In the genomic region with DNA sequence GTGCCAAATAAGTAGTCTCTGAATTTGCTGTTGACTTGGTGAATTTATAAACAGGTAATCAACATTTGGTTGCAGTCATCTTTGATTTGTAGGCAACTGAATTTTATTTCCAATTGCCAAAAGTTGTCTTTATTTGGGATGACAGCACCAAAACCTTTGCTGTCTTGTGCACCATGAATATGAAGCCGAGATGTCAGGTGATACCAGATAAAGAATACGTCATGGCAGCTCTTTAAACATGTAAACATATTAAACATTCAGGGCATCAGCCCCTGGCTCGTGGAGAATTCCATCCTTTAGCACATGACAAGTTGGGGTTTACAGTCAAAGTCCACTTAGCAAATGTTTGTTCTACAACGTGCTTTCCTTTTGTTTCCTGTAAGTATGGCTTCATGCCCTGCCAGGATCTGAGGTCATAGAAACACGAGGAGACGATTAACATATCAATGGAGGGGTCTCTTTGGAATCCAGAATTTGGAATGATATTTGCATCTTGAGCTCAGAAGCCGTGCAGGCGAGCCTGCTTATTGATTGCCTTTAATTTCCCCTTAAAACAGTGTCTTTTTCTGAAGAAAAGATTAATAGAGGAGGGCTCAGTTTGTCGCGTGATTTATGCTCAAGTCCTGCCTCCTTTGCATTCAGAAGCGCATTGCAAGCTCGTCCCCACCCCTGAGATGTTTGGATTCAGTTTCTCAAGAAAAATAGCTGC, we compare ENCODE assay signal across 9 cellular contexts.
DNase-seq lines count a peak whose midpoint lies in the region; ATAC-seq, FAIRE-seq and TF ChIP-seq lines count a peak whose summit lies in the region.
"Had no signal": no experiment of that assay in that cellular context is flagged by ENCODE, and none has a peak within 500 bp of the region (broad histone marks: within the 10 kb centered on the region; RNA-seq: fewer than 3 reads in every experiment).

No MANE protein-coding gene starts in this region.

- intact Hi-C loops in HepG2 (cut with micrococcal nuclease; ENCODE audit: unreplicated experiment) (loop anchor here (1.0 to 2.0 kb wide), 3 partner anchors 9 to 185 kb away; no protein-coding TSS in a partner anchor), uterus (cut with DNase I; ENCODE audit: low total_unique reads) (no loop called here)

- TF ChIP-seq RAD21 in HepG2 (CRISPR knock-in tag; IDR thresholded peaks at IDR 0.05): 0 out of 2 replicates have a peak, but pooled peaks have one; percentile 15

- H3K4me2 ChIP-seq in Loucy (ENCODE audit: low read depth, low read length, poor library complexity, severe bottlenecking): no peak overlapping the region
- H3K4me2 ChIP-seq in HepG2 (ENCODE audit: low read depth, low read length): peak overlapping the region; percentile 46

- peak; percentile 95 for ATAC-seq in HepG2
- ATAC-seq in GM18870 (IDR thresholded peaks at IDR 0.05; ENCODE audit: unreplicated experiment): no peak

- POLR2A ChIA-PET in HepG2 (lab: Yijun Ruan, JAX): interaction anchor here (0.8 to 4.1 kb wide), 27 partner anchors 9 to 431 kb away, joined by 3 to 51 read pairs (median 8); a partner anchor contains a TSS

- no peaks in the 10 kb centered on the region for H3K27me3 ChIP-seq in ACC112 (ENCODE audit: insufficient read depth, low read length)
- H3K27me3 ChIP-seq in Loucy (ENCODE audit: insufficient read depth, low read length, poor library complexity, severe bottlenecking): no peaks in the 10 kb centered on the region
- no peaks in the 10 kb centered on the region for H3K27me3 ChIP-seq in HepG2 (ENCODE audit: control insufficient read depth in 1 of 2, insufficient read depth in 2 of 2, low read length in 2 of 2)
- no peaks in the 10 kb centered on the region for H3K27me3 ChIP-seq in uterus

- H3K9me3 ChIP-seq in Loucy (ENCODE audit: insufficient read depth, low read depth, low read length) (no peaks in the 10 kb centered on the region), HepG2 (ENCODE audit: low read length) (no peaks in the 10 kb centered on the region), uterus (no peaks in the 10 kb centered on the region)

- peak overlapping the region; percentile 22; the same call in 1 of the 2 replicates for H3K4me3 ChIP-seq in ACC112 (ENCODE audit: low read depth, low read length)
- no peak overlapping the region for H3K4me3 ChIP-seq in Loucy (ENCODE audit: low read length, poor library complexity, severe bottlenecking)
- H3K4me3 ChIP-seq in HepG2 (replicated peaks in 1 of 3; ENCODE audit: insufficient read depth in 1 of 3, low read depth in 2 of 3, low read length in 3 of 3): no peak overlapping the region; a peak in 1 of 6 replicates
- H3K4me3 ChIP-seq in uterus: no peak overlapping the region

- peak; percentile 92 for FAIRE-seq in HepG2 (lab: Jason Lieb, UNC)

- TF ChIP-seq CTCF in Loucy (conservative IDR thresholded peaks at IDR 0.05; ENCODE audit: low read length) (no peak), HepG2 (CRISPR knock-in tag; IDR thresholded peaks at IDR 0.05) (no peak), uterus (IDR thresholded peaks at IDR 0.05) (no peak)

- WGBS in HepG2 (ENCODE audit: low lambda C conversion rate): 17% methylated on average over 12 of the region's 12 CpGs

- H3K36me3 ChIP-seq in ACC112 (ENCODE audit: insufficient read depth, low read length) (no peaks in the 10 kb centered on the region), Loucy (ENCODE audit: insufficient read depth, low read length) (no peaks in the 10 kb centered on the region), HepG2 (replicated peaks in 1 of 2; ENCODE audit: control insufficient read depth in 1 of 2, insufficient read depth in 2 of 2, low read length in 2 of 2) (no peaks in the 10 kb centered on the region), uterus (no peaks in the 10 kb centered on the region)

- H3F3A ChIP-seq in Loucy (ENCODE audit: low read depth): no peaks in the 10 kb centered on the region

- no peak overlapping the region for H3K27ac ChIP-seq in ACC112 (ENCODE audit: low read depth, low read length)
- peak overlapping the region; percentile 89 for H3K27ac ChIP-seq in HepG2 (ENCODE audit: extremely low read length, insufficient read depth, low read length)
- no peak overlapping the region for H3K27ac ChIP-seq in uterus

- no peaks in the 10 kb centered on the region for H3K9me2 ChIP-seq in Loucy (replicated peaks; ENCODE audit: low read depth, low read length)

- no peaks in the 10 kb centered on the region for H4K20me1 ChIP-seq in Loucy (ENCODE audit: insufficient read depth, low read length, poor library complexity, severe bottlenecking)
- no peaks in the 10 kb centered on the region for H4K20me1 ChIP-seq in HepG2 (ENCODE audit: insufficient read depth, low read length)

- H3K79me2 ChIP-seq in ACC112 (ENCODE audit: control insufficient read depth, insufficient read depth, low read length, unreplicated experiment): no peaks in the 10 kb centered on the region
- no peaks in the 10 kb centered on the region for H3K79me2 ChIP-seq in Loucy (ENCODE audit: insufficient read depth, low read length)
- no peaks in the 10 kb centered on the region for H3K79me2 ChIP-seq in HepG2 (ENCODE audit: insufficient read depth, low read length)

- DNase-seq in astrocyte of the hippocampus (ENCODE audit: low read depth, low spot score) (peak; percentile 89), HepG2 (ENCODE audit: low spot score) (peak; percentile 100), HUDEP-2 (lab: John Stamatoyannopoulos, UW; ENCODE audit: unreplicated experiment in 76 of 76) (no peak), NCI-H82 treated with DMSO at 0.1 percent for 48 hours (lab: John Stamatoyannopoulos, UW; ENCODE audit: unreplicated experiment) (no peak), uterus (no peak)
- DNase-seq: stimulated activated CD4-positive, alpha-beta T cell treated with anti-CD3 and anti-CD28 coated beads, Interleukin-4, amount 100 ng/mL, for 4 hours had no signal

- H3K4me1 ChIP-seq in ACC112 (ENCODE audit: control insufficient read depth, insufficient read depth, low read length, unreplicated experiment) (peaks cover 20% of the 10 kb centered on the region), Loucy (ENCODE audit: insufficient read depth, low read length, poor library complexity, severe bottlenecking) (peaks cover 5% of the 10 kb centered on the region), HepG2 (ENCODE audit: insufficient read depth, low read length) (peaks cover 77% of the 10 kb centered on the region), uterus (no peaks in the 10 kb centered on the region)

- H2AFZ ChIP-seq in ACC112 (ENCODE audit: low read length, unreplicated experiment) (peak overlapping the region; percentile 63), Loucy (ENCODE audit: low read length) (peak overlapping the region; percentile 38; the same call in 1 of the 2 replicates), HepG2 (ENCODE audit: low read length) (peak overlapping the region; percentile 10)

- TF ChIP-seq POLR2A in HepG2 (IDR thresholded peaks at IDR 0.05; ENCODE audit: insufficient read depth in 1 of 2, low read depth in 2 of 2, low read length in 2 of 2) (peak; percentile 26 to 48; a peak in 2 of 4 replicates), uterus (IDR thresholded peaks at IDR 0.05) (no peak)

- no peak overlapping the region for H3K9ac ChIP-seq in Loucy (ENCODE audit: low read depth, low read length, poor library complexity, severe bottlenecking)
- H3K9ac ChIP-seq in HepG2 (ENCODE audit: insufficient read depth, low read depth, low read length): peak overlapping the region; percentile 69

- in situ Hi-C loops in HepG2 (cut with HindIII; ENCODE audit: extremely low pct_ligation_motif_present, low pct_unique_long_range_greater_than_20kb): no loop called here

- CTCF ChIA-PET in HepG2 (lab: Yijun Ruan, JAX; ENCODE audit: low intra/inter-chr PET ratio, low total read pairs): no interaction called here

- TF ChIP-seq EP300 in HepG2 (IDR thresholded peaks at IDR 0.05; ENCODE audit: low read depth in 2 of 2, low read length in 2 of 2) (peak; percentile 95 to 99; a peak in 3 of 4 replicates), HepG2 (CRISPR knock-in tag; IDR thresholded peaks at IDR 0.05; ENCODE audit: borderline replicate concordance) (peak; percentile 97)

- BruUV-seq in HepG2 (replicated peaks; lab: Mats Ljungman, UMichigan): no TSS peak

TF ChIP-seq in HepG2, 621 proteins besides CTCF, POLR2A, EP300 and RAD21 (continues in another document):
- TF ChIP-seq ZNF30 (CRISPR knock-in tag; IDR thresholded peaks at IDR 0.05) (no peak), STAG1 (CRISPR knock-in tag; IDR thresholded peaks at IDR 0.05) (peak; percentile 47), ZSCAN22 (CRISPR knock-in tag; IDR thresholded peaks at IDR 0.05) (no peak)
- TF ChIP-seq, protein P1, sequence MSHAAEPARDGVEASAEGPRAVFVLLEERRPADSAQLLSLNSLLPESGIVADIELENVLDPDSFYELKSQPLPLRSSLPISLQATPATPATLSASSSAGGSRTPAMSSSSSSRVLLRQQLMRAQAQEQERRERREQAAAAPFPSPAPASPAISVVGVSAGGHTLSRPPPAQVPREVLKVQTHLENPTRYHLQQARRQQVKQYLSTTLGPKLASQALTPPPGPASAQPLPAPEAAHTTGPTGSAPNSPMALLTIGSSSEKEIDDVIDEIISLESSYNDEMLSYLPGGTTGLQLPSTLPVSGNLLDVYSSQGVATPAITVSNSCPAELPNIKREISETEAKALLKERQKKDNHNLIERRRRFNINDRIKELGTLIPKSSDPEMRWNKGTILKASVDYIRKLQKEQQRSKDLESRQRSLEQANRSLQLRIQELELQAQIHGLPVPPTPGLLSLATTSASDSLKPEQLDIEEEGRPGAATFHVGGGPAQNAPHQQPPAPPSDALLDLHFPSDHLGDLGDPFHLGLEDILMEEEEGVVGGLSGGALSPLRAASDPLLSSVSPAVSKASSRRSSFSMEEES (CRISPR knock-in tag; IDR thresholded peaks at IDR 0.05): peak; percentile 100
- TF ChIP-seq, protein P2, sequence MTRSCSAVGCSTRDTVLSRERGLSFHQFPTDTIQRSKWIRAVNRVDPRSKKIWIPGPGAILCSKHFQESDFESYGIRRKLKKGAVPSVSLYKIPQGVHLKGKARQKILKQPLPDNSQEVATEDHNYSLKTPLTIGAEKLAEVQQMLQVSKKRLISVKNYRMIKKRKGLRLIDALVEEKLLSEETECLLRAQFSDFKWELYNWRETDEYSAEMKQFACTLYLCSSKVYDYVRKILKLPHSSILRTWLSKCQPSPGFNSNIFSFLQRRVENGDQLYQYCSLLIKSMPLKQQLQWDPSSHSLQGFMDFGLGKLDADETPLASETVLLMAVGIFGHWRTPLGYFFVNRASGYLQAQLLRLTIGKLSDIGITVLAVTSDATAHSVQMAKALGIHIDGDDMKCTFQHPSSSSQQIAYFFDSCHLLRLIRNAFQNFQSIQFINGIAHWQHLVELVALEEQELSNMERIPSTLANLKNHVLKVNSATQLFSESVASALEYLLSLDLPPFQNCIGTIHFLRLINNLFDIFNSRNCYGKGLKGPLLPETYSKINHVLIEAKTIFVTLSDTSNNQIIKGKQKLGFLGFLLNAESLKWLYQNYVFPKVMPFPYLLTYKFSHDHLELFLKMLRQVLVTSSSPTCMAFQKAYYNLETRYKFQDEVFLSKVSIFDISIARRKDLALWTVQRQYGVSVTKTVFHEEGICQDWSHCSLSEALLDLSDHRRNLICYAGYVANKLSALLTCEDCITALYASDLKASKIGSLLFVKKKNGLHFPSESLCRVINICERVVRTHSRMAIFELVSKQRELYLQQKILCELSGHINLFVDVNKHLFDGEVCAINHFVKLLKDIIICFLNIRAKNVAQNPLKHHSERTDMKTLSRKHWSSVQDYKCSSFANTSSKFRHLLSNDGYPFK (CRISPR knock-in tag; IDR thresholded peaks at IDR 0.05; ENCODE audit: borderline replicate concordance): no peak

Comparison
In these comparisons a context has a peak if more than half of its experiments do, and no peak if none do; other contexts are left out.
1. H2AFZ ChIP-seq: peak in every context shown above with its lines; median percentile 63 in ACC112; 38 in Loucy; 10 in HepG2.
2. DNase-seq: peak in astrocyte of the hippocampus (single experiment) and HepG2 (single experiment); none in HUDEP-2 (0 of 76), NCI-H82 treated with DMSO at 0.1 percent for 48 hours (single experiment) and uterus (0 of 2).
3. POLR2A ChIP-seq: peak in HepG2 (2 of 2); none in uterus (0 of 2).